11 cellular contexts compared by ENCODE assay signal in the genomic region with DNA sequence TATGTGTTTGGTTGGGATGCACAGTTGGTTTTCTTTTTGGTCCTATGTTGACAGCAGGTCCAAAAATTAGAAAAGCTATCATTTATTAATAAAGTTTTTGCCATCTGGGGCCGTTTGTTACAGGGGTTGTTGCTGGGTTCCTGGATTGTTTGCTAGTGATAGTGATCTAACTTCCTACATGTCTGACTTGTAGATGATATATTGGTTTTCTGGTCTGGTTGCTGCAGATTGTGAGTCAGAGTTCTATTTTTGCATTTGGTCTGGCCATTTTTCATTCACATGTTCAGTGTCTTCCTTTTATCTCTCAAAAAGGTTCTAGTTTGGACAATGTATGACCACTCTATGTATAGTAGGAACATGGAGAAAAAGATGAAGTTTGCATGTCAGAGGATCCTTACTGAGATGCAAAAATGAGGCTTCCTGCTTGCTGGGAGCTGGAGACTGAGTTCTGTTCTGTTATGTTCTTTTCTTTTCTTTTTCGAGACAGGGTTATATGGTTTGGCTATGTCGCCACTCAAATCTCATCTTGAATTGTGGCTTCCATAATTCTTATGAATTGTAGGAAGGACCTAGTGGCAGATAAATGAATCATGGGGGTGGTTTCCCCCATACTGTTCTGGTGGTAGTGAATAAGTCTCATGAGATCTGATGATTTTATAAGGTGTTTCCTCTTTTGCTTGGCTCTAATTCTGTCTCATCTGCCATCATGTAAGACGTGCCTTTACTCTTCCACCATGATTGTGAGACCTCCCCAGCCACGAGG. TPM values are rescaled to one million over a fixed set of nuclear protein-coding genes. Genes with fewer than 3 reads are reported as not detected.
DNase-seq lines count a peak whose midpoint lies in the region; ATAC-seq and TF ChIP-seq lines count a peak whose summit lies in the region.
"Had no signal": no experiment of that assay in that cellular context is flagged by ENCODE, and none has a peak within 500 bp of the region (broad histone marks: within the 10 kb centered on the region; RNA-seq: fewer than 3 reads in every experiment).

No MANE protein-coding gene starts in this region.

- no peak for TF ChIP-seq CTCF in neural progenitor cell (IDR thresholded peaks at IDR 0.05)

- peak overlapping the region; percentile 88 for H3K27ac Mint-ChIP-seq in activated T-cell treated with anti-CD3 and anti-CD28 coated beads, Interleukin-2, amount 50 U/mL, for 24 hours
- peak overlapping the region; percentile 91 for H3K27ac Mint-ChIP-seq in stimulated activated naive B cell treated with anti-CD40 and anti-IgM and Interleukin-4, amounts not matched to agents 10 μg/mL and 1 μg/mL and 100 μg/mL, for 72 hours
- no peak overlapping the region for H3K27ac Mint-ChIP-seq in neural progenitor cell

- H3K27me3 Mint-ChIP-seq in activated T-cell treated with anti-CD3 and anti-CD28 coated beads, Interleukin-2, amount 50 U/mL, for 24 hours, result no peaks in the 10 kb centered on the region
- H3K27me3 Mint-ChIP-seq in stimulated activated naive B cell treated with anti-CD40 and anti-IgM and Interleukin-4, amounts not matched to agents 10 μg/mL and 1 μg/mL and 100 μg/mL, for 72 hours, result peaks cover 0 to 5% of the 10 kb centered on the region in 2 donors
- H3K27me3 Mint-ChIP-seq in neural progenitor cell (ENCODE audit: insufficient read depth, low read depth), result peaks cover 4% of the 10 kb centered on the region
- H3K27me3 Mint-ChIP-seq: effector memory CD8-positive, alpha-beta T cell; IgD-negative memory B cell had no signal

- peaks cover 9% of the 10 kb centered on the region for H3K79me2 ChIP-seq in neural progenitor cell (ENCODE audit: low read depth)

- no peaks in the 10 kb centered on the region for H3K36me3 ChIP-seq in neural progenitor cell
- H3K36me3 ChIP-seq: thyroid gland had no signal

- H3K27ac ChIP-seq in neural progenitor cell, result no peak overlapping the region
- H3K27ac ChIP-seq: thyroid gland had no signal

- DNase-seq in activated T-cell treated with anti-CD3 and anti-CD28 coated beads, Interleukin-2, amount 50 U/mL, for 24 hours, result no peak
- DNase-seq in activated T-cell treated with anti-CD3 and anti-CD28 coated beads for 4 hours (no peak), NOMO-1 (lab: John Stamatoyannopoulos, UW; ENCODE audit: unreplicated experiment in 2 of 2) (peak; percentile 89 to 92), amniotic epithelial cell (ENCODE audit: low read depth) (peak; percentile 84), neural progenitor cell (ENCODE audit: low spot score) (no peak), ecto neural progenitor cell (ENCODE audit: low spot score) (no peak)
- no peak for DNase-seq in stimulated activated naive B cell treated with anti-CD40 and anti-IgM and Interleukin-4, amounts not matched to agents 10 μg/mL and 1 μg/mL and 100 μg/mL, for 72 hours
- DNase-seq: thyroid gland had no signal

- peaks cover 16% of the 10 kb centered on the region for H3F3A ChIP-seq in neural progenitor cell (ENCODE audit: low read depth)

- H2AFZ ChIP-seq in neural progenitor cell (replicated peaks), result no peak overlapping the region

- H3K9ac ChIP-seq in neural progenitor cell, result no peak overlapping the region

- no peaks in the 10 kb centered on the region for H4K20me1 ChIP-seq in neural progenitor cell (ENCODE audit: low read depth)

- no peaks in the 10 kb centered on the region for H3K27me3 ChIP-seq in neural progenitor cell
- H3K27me3 ChIP-seq: thyroid gland had no signal

- peaks cover 1% of the 10 kb centered on the region for H3K4me1 ChIP-seq in neural progenitor cell

- H3K4me2 ChIP-seq in neural progenitor cell, result no peak overlapping the region

- H3K4me3 ChIP-seq in neural progenitor cell, result no peak overlapping the region
- H3K4me3 ChIP-seq: thyroid gland had no signal

- H3K9me3 ChIP-seq in neural progenitor cell (ENCODE audit: low read depth), result no peaks in the 10 kb centered on the region
- H3K9me3 ChIP-seq: thyroid gland had no signal

- H3K4me1 Mint-ChIP-seq in activated T-cell treated with anti-CD3 and anti-CD28 coated beads, Interleukin-2, amount 50 U/mL, for 24 hours (ENCODE audit: low read depth), result peaks cover 33% of the 10 kb centered on the region
- H3K4me1 Mint-ChIP-seq in stimulated activated naive B cell treated with anti-CD40 and anti-IgM and Interleukin-4, amounts not matched to agents 10 μg/mL and 1 μg/mL and 100 μg/mL, for 72 hours, result peaks cover 13 to 37% of the 10 kb centered on the region in 2 donors
- H3K4me1 Mint-ChIP-seq in neural progenitor cell, result peaks cover 6% of the 10 kb centered on the region

- peak; percentile 35 to 48 for ATAC-seq in stimulated activated naive B cell treated with anti-CD40 and anti-IgM and Interleukin-4, amounts not matched to agents 10 μg/mL and 1 μg/mL and 100 μg/mL, for 72 hours (replicated peaks)
- no peak for ATAC-seq in GM19397 (IDR thresholded peaks at IDR 0.05; ENCODE audit: unreplicated experiment)

- no peaks in the 10 kb centered on the region for H3K9me3 Mint-ChIP-seq in activated T-cell treated with anti-CD3 and anti-CD28 coated beads, Interleukin-2, amount 50 U/mL, for 24 hours
- no peaks in the 10 kb centered on the region for H3K9me3 Mint-ChIP-seq in stimulated activated naive B cell treated with anti-CD40 and anti-IgM and Interleukin-4, amounts not matched to agents 10 μg/mL and 1 μg/mL and 100 μg/mL, for 72 hours
- H3K9me3 Mint-ChIP-seq in neural progenitor cell, result peaks cover 2% of the 10 kb centered on the region
- H3K9me3 Mint-ChIP-seq: effector memory CD8-positive, alpha-beta T cell had no signal

- peaks cover 16% of the 10 kb centered on the region for H3K36me3 Mint-ChIP-seq in activated T-cell treated with anti-CD3 and anti-CD28 coated beads, Interleukin-2, amount 50 U/mL, for 24 hours (ENCODE audit: low read depth)
- H3K36me3 Mint-ChIP-seq in stimulated activated naive B cell treated with anti-CD40 and anti-IgM and Interleukin-4, amounts not matched to agents 10 μg/mL and 1 μg/mL and 100 μg/mL, for 72 hours, result no peaks in the 10 kb centered on the region
- no peaks in the 10 kb centered on the region for H3K36me3 Mint-ChIP-seq in neural progenitor cell
- H3K36me3 Mint-ChIP-seq: IgD-negative memory B cell had no signal

- H3K4me3 Mint-ChIP-seq in activated T-cell treated with anti-CD3 and anti-CD28 coated beads, Interleukin-2, amount 50 U/mL, for 24 hours, result peak overlapping the region; percentile 13
- H3K4me3 Mint-ChIP-seq in stimulated activated naive B cell treated with anti-CD40 and anti-IgM and Interleukin-4, amounts not matched to agents 10 μg/mL and 1 μg/mL and 100 μg/mL, for 72 hours, result peak overlapping the region; percentile 35 to 39
- H3K4me3 Mint-ChIP-seq in neural progenitor cell, result no peak overlapping the region
- H3K4me3 Mint-ChIP-seq: effector memory CD8-positive, alpha-beta T cell had no signal

RNA-seq across cellular contexts. Expression of a gene that starts 4.1 kb away (rescaled TPM):
- 48.7 and 101 TPM in 2 replicates for total RNA-seq in neural progenitor cell (ENCODE audit: low replicate concordance)

RNA-seq across cellular contexts. Expression of a gene that starts 22.6 kb away (rescaled TPM):
- 56.5 and 91.8 TPM in 2 replicates for total RNA-seq in neural progenitor cell (ENCODE audit: low replicate concordance)

Comparison
In these comparisons a context has a peak if more than half of its experiments do, and no peak if none do; other contexts are left out.
1. DNase-seq: peak in NOMO-1 (2 of 2) and amniotic epithelial cell (single experiment); none in activated T-cell treated with anti-CD3 and anti-CD28 coated beads, Interleukin-2, amount 50 U/mL, for 24 hours (single experiment), activated T-cell treated with anti-CD3 and anti-CD28 coated beads for 4 hours (single experiment), stimulated activated naive B cell treated with anti-CD40 and anti-IgM and Interleukin-4, amounts not matched to agents 10 μg/mL and 1 μg/mL and 100 μg/mL, for 72 hours (single experiment), neural progenitor cell (single experiment) and ecto neural progenitor cell (single experiment).